1 cellular context compared by ENCODE assay signal in the genomic region with DNA sequence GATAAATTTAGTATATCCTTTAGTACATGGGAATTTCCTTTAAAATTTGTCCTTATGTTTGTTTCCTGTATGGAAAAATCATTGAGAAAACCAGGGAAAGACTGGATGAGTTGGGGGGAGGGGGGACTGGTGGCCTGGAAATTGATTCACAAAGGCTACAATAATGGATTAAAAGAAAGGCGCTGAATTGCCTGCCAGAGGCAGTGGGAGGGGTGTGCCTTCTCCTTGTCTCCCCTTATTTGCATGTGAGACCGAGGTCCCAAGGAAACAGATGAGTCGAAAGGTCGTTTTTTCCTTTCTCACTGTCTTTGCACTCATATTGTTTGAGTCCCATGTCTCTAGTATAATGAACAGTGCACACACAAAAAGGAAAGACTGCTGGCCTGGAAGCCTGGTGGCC.
TF ChIP-seq lines count a peak whose summit lies in the region.

No MANE protein-coding gene starts in this region.

TF ChIP-seq in H1, 55 proteins besides CTCF, POLR2A, EP300 and RAD21 (continued from another document):
- TF ChIP-seq HDAC6 (IDR thresholded peaks at IDR 0.05; ENCODE audit: low read depth, low read length) (no peak), SAP30 (IDR thresholded peaks at IDR 0.05; ENCODE audit: insufficient read depth, insufficient replicate concordance, low read length) (no peak), YY1 (IDR thresholded peaks at IDR 0.05; ENCODE audit: low read depth, low read length) (no peak), RNF2 (IDR thresholded peaks at IDR 0.05; ENCODE audit: borderline replicate concordance, low read depth, low read length, missing control alignments, poor library complexity, severe bottlenecking) (no peak), SP4 (IDR thresholded peaks at IDR 0.05; ENCODE audit: low read length) (no peak), FOSL1 (IDR thresholded peaks at IDR 0.05; ENCODE audit: insufficient read depth, low read depth, low read length) (no peak), JUND (IDR thresholded peaks at IDR 0.05; ENCODE audit: low read length) (no peak), BACH1 (IDR thresholded peaks at IDR 0.05; ENCODE audit: low read length) (no peak), GABPA (IDR thresholded peaks at IDR 0.05; ENCODE audit: borderline replicate concordance, insufficient read depth, low read length) (no peak), HDAC2 (IDR thresholded peaks at IDR 0.05; ENCODE audit: borderline replicate concordance in 1 of 2, low read depth in 2 of 2, low read length in 2 of 2) (no peak), TAF1 (IDR thresholded peaks at IDR 0.05; ENCODE audit: low read depth, low read length) (no peak), NRF1 (IDR thresholded peaks at IDR 0.05; ENCODE audit: low read depth, low read length) (no peak)
- TF ChIP-seq, protein P1, sequence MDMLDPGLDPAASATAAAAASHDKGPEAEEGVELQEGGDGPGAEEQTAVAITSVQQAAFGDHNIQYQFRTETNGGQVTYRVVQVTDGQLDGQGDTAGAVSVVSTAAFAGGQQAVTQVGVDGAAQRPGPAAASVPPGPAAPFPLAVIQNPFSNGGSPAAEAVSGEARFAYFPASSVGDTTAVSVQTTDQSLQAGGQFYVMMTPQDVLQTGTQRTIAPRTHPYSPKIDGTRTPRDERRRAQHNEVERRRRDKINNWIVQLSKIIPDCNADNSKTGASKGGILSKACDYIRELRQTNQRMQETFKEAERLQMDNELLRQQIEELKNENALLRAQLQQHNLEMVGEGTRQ (IDR thresholded peaks at IDR 0.05; ENCODE audit: low read length): no peak
